Comparison of ENCODE assay signal across 29 cellular contexts in the genomic region with DNA sequence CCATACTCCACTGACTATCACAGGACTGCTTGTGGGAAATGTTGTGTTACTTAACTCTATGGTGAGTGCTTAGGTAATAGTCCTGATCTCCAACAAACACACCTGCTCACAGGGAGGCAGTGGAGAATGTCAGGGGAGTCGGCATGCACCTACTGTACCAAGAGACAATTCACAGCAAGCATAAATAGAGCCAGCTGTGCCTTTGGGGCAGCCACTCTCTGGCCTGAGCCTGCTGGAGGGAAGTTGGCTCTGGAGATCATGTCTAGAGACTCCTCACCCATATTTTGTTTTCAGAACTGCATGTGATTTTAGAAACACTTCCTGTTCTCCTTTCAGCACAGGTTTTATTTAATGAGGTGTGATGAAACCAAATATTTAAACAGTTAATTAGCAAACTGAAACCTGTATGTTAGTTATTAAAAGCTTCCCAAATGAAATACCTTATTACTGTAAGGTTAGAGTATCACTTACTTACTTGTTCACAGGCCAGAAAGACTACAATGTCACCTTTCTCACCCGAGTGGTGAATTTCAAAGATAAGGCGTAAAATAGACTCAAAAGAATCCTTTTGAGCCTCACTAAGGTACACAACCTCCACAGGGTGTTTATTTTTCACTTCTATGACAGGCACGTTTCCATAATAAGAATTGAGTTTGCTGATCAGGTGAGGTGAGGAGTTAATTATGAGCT. TPM values are rescaled to one million over a fixed set of nuclear protein-coding genes. Genes with fewer than 3 reads are reported as not detected.
DNase-seq lines count a peak whose midpoint lies in the region; ATAC-seq, FAIRE-seq and TF ChIP-seq lines count a peak whose summit lies in the region.
"Had no signal": no experiment of that assay in that cellular context is flagged by ENCODE, and none has a peak within 500 bp of the region (broad histone marks: within the 10 kb centered on the region; RNA-seq: fewer than 3 reads in every experiment).

No MANE protein-coding gene starts in this region.

- H3K9ac ChIP-seq in GM12878 (ENCODE audit: control insufficient read depth, insufficient read depth, low read length), result no peak overlapping the region
- H3K9ac ChIP-seq in kidney (ENCODE audit: low read length in 2 of 2), result no peak overlapping the region

- POLR2A ChIA-PET in GM12878 (lab: Charles Lee), result no interaction called here

- peak; percentile 49 for ATAC-seq in GM12878
- ATAC-seq: heart right ventricle, psoas muscle had no signal

- in situ Hi-C loops in GM12878 (cut with MboI), result no loop called here

- H3K4me2 ChIP-seq in GM12878 (ENCODE audit: control insufficient read depth, insufficient read depth), result no peak overlapping the region
- H3K4me2 ChIP-seq: PC-9 had no signal

- H3K27me3 ChIP-seq in GM12878 (replicated peaks in 1 of 2; ENCODE audit: control insufficient read depth in 2 of 2, insufficient read depth in 2 of 2, low read length in 1 of 2), result no peaks in the 10 kb centered on the region
- H3K27me3 ChIP-seq: dorsolateral prefrontal cortex, heart right ventricle, SJCRH30, transverse colon had no signal

- no peak for TF ChIP-seq EP300 in GM12878 (IDR thresholded peaks at IDR 0.05; ENCODE audit: borderline replicate concordance in 1 of 2, control insufficient read depth in 1 of 2, low read depth in 2 of 2, low read length in 2 of 2)

- H3K4me3 ChIP-seq in GM12878, result no peak overlapping the region
- H3K4me3 ChIP-seq in kidney (ENCODE audit: low read length in 2 of 2), result no peak overlapping the region
- H3K4me3 ChIP-seq: dorsolateral prefrontal cortex, heart right ventricle, PC-9, psoas muscle, SJCRH30, skin epidermis, transverse colon had no signal

- SMC1A ChIA-PET in GM12878 (lab: Charles Lee; ENCODE audit: uncharacterized antibody, unreplicated experiment), result no interaction called here

- no peaks in the 10 kb centered on the region for H4K20me1 ChIP-seq in GM12878 (ENCODE audit: control insufficient read depth, insufficient read depth)

- TF ChIP-seq CTCF in GM12878 (IDR thresholded peaks at IDR 0.05 in 2 of 3, conservative IDR thresholded peaks at IDR 0.05 in 1 of 3; ENCODE audit: control insufficient read depth in 2 of 3, extremely low read depth in 1 of 3, insufficient read depth in 1 of 3, low read depth in 3 of 3, low read length in 3 of 3) (no peak), kidney (IDR thresholded peaks at IDR 0.05; ENCODE audit: borderline replicate concordance, extremely low read depth, insufficient read depth) (no peak)

- no peaks in the 10 kb centered on the region for H3K79me2 ChIP-seq in GM12878 (ENCODE audit: control insufficient read depth, insufficient read depth, low read length)

- H2AFZ ChIP-seq in GM12878 (ENCODE audit: control insufficient read depth, low read depth, low read length), result no peak overlapping the region
- H2AFZ ChIP-seq: PC-9 had no signal

- CTCF ChIA-PET in GM12878 (lab: Yijun Ruan, JAX), result interaction anchor here (3.0 kb wide), 1 partner anchor 10 kb away, joined by 12 read pairs; no protein-coding TSS in a partner anchor

- H3K27ac ChIP-seq in GM12878 (ENCODE audit: control insufficient read depth, insufficient read depth) (no peak overlapping the region), kidney (ENCODE audit: low read depth in 2 of 2, low read length in 2 of 2) (no peak overlapping the region)
- H3K27ac ChIP-seq: C4-2B, dorsolateral prefrontal cortex, heart right ventricle, PC-9, psoas muscle, SJCRH30, skin epidermis, transverse colon, WERI-Rb-1 had no signal

- DNase-seq in COLO668 (lab: John Stamatoyannopoulos, UW; ENCODE audit: unreplicated experiment) (peak; percentile 62), GM19239 (ENCODE audit: insufficient read length, low spot score) (no peak), NCI-H345 treated with DMSO at 0.1 percent for 48 hours (lab: John Stamatoyannopoulos, UW; ENCODE audit: unreplicated experiment) (peak; percentile 33), GM12878 (ENCODE audit: low read depth, low spot score) (no peak), kidney (no peak), HPDE6-E6E7 (ENCODE audit: extremely low spot score) (no peak), NCI-H526 treated with DMSO at 0.1 percent for 48 hours (lab: John Stamatoyannopoulos, UW) (no peak)
- no peak for DNase-seq in stimulated activated CD4-positive, alpha-beta T cell treated with anti-CD3 and anti-CD28 coated beads, Interleukin-2, amount 100 ng/mL, for 24 hours
- DNase-seq: activated CD8-positive, alpha-beta memory T cell treated with anti-CD3 and anti-CD28 coated beads, Interleukin-2, amount 50 U/mL, for 48 hours; activated effector memory CD4-positive, alpha-beta T cell treated with anti-CD3 and anti-CD28 coated beads, Interleukin-2, amount 50 U/mL, for 16 hours; caudate nucleus; dorsolateral prefrontal cortex; GF-D8; H9; heart right ventricle; immature natural killer cell; Karpas-422; NCI-H1048; NCI-H82; PC-9; psoas muscle; SJCRH30; stimulated activated CD4-positive, alpha-beta T cell treated with anti-CD3 and anti-CD28 coated beads, Interleukin-2, amount 100 ng/mL, for 48 hours; stimulated activated naive CD4-positive, alpha-beta T cell treated with Interleukin-2 at 50 U/mL for 16 hours; transverse colon; WERI-Rb-1 had no signal

- H3K9me3 ChIP-seq in GM12878 (replicated peaks; ENCODE audit: control insufficient read depth, insufficient read depth, low read length) (no peaks in the 10 kb centered on the region), kidney (ENCODE audit: control insufficient read depth in 1 of 2, low read length in 2 of 2) (no peaks in the 10 kb centered on the region)
- H3K9me3 ChIP-seq: heart right ventricle, psoas muscle, SJCRH30, transverse colon had no signal

- peak; percentile 39 for FAIRE-seq in GM19239 (lab: Jason Lieb, UNC)
- no peak for FAIRE-seq in GM12878 (lab: Jason Lieb, UNC)
- FAIRE-seq in kidney (lab: Jason Lieb, UNC), result no peak
- FAIRE-seq: HTR-8/SVneo had no signal

- H3K36me3 ChIP-seq in GM12878 (ENCODE audit: control insufficient read depth in 2 of 2, insufficient read depth in 2 of 2, low read length in 1 of 2) (peaks cover 0 to 6% of the 10 kb centered on the region in 2 experiments; a peak in 1 of 4 replicates), kidney (ENCODE audit: control insufficient read depth in 1 of 2, insufficient read depth in 2 of 2, low read length in 2 of 2) (peaks cover 3 to 18% of the 10 kb centered on the region in 2 donors)

- no TSS peak for BruUV-seq in GM12878 (replicated peaks; lab: Mats Ljungman, UMichigan)

- H3K4me1 ChIP-seq in GM12878 (ENCODE audit: control insufficient read depth, insufficient read depth, low read length), result no peaks in the 10 kb centered on the region
- H3K4me1 ChIP-seq in kidney (ENCODE audit: control insufficient read depth in 1 of 2, insufficient read depth in 1 of 2, low read depth in 1 of 2, low read length in 2 of 2), result no peaks in the 10 kb centered on the region
- H3K4me1 ChIP-seq: heart right ventricle, psoas muscle, SJCRH30, transverse colon had no signal

- RAD21 ChIA-PET in GM12878 (lab: Charles Lee; ENCODE audit: unreplicated experiment), result no interaction called here

- WGBS in GM12878 (ENCODE audit: insufficient coverage, insufficient replicate concordance, low lambda C conversion rate, missing lambda C conversion rate), result 83% methylated on average over 4 of the region's 4 CpGs

- no peak for TF ChIP-seq RAD21 in GM12878 (IDR thresholded peaks at IDR 0.05; ENCODE audit: insufficient read depth, low read depth, low read length)

- intact Hi-C loops in GM12878 (cut with micrococcal nuclease; ENCODE audit: unreplicated experiment), result no loop called here
- intact Hi-C loops in kidney (cut with DNase I), result no loop called here

- TF ChIP-seq POLR2A in GM12878 (IDR thresholded peaks at IDR 0.05; ENCODE audit: low read depth, low read length), result no peak

RNA-seq across cellular contexts. Expression of a gene that starts 21.8 kb away (rescaled TPM):
- total RNA-seq in GM12878 (2013; cell fraction: nucleolus; rRNA removed), result 28.5 TPM in 2 replicates
- 16.7 TPM in 2 replicates for total RNA-seq in GM12878 (2014; rRNA removed)
- total RNA-seq in GM12878 (2014; rRNA removed; fragmentation: Illumina TruSeq; extraction: Trizol), result 17.0 and 17.2 TPM in 2 replicates
- total RNA-seq in GM12878 (2021), result 19.8 and 21.4 TPM in 2 replicates
- 10.8 TPM for polyA plus RNA-seq in GM12878 (2011; ENCODE audit: low read depth)
- polyA plus RNA-seq in GM12878 (2011; rRNA removed), result 10.4 and 13.3 TPM in 2 replicates
- polyA plus RNA-seq in GM12878 (2011; cell fraction: cytosol; rRNA removed), result 5.3 and 5.9 TPM in 2 replicates
- polyA plus RNA-seq in GM12878 (2011; cell fraction: nucleus; rRNA removed), result 6.8 and 8.2 TPM in 2 replicates
- polyA plus RNA-seq in GM12878 (2012), result 9.6 and 14.9 TPM in 2 replicates
- 15.1 and 18.9 TPM in 2 replicates for polyA plus RNA-seq in GM12878 (2014; fragmentation: Illumina TruSeq; extraction: Trizol)
- polyA plus RNA-seq in GM12878 (2014; fragmentation: Nextera tagmentation; extraction: Ambion mirVana), result 1 to 10 TPM; 5.4 to 7.7 TPM
- 10.7 and 15.3 TPM in 2 replicates for polyA plus RNA-seq in GM12878 (2014; rRNA removed)
- 10 to 100 TPM; 17.5 to 21.0 TPM for polyA plus RNA-seq in GM12878 (2016; fragmentation: Nextera tagmentation; extraction: Ambion mirVana)
- polyA minus RNA-seq in GM12878 (2011; rRNA and poly(A)+ RNA removed), result 11.6 and 14.6 TPM in 2 replicates
- polyA minus RNA-seq in GM12878 (2011; cell fraction: cytosol; rRNA and poly(A)+ RNA removed), result 4.9 and 6.1 TPM in 2 replicates
- polyA minus RNA-seq in GM12878 (2011; cell fraction: nucleus; rRNA and poly(A)+ RNA removed), result 4.2 and 4.6 TPM in 2 replicates
- total RNA-seq in kidney, result 33.2 TPM
- 20.0 TPM for polyA plus RNA-seq in kidney (ENCODE audit: insufficient read depth, low read depth, low replicate concordance)

RNA-seq across cellular contexts. Expression of a gene that starts 35.9 kb away (rescaled TPM):
- total RNA-seq in GM12878 (2013; cell fraction: nucleolus; rRNA removed), result 50.1 and 57.0 TPM in 2 replicates
- 61.2 and 64.0 TPM in 2 replicates for total RNA-seq in GM12878 (2014; rRNA removed)
- total RNA-seq in GM12878 (2014; rRNA removed; fragmentation: Illumina TruSeq; extraction: Trizol), result 116 and 119 TPM in 2 replicates
- 80.1 and 80.9 TPM in 2 replicates for total RNA-seq in GM12878 (2021)
- 47.9 TPM for polyA plus RNA-seq in GM12878 (2011; ENCODE audit: low read depth)
- polyA plus RNA-seq in GM12878 (2011; rRNA removed), result 88.7 and 136 TPM in 2 replicates
- polyA plus RNA-seq in GM12878 (2011; cell fraction: cytosol; rRNA removed), result 25.4 and 25.9 TPM in 2 replicates
- 26.4 and 33.2 TPM in 2 replicates for polyA plus RNA-seq in GM12878 (2011; cell fraction: nucleus; rRNA removed)
- polyA plus RNA-seq in GM12878 (2012), result 55.5 and 58.8 TPM in 2 replicates
- polyA plus RNA-seq in GM12878 (2014; fragmentation: Illumina TruSeq; extraction: Trizol), result 136 and 153 TPM in 2 replicates
- polyA plus RNA-seq in GM12878 (2014; fragmentation: Nextera tagmentation; extraction: Ambion mirVana), result 100 to 1,000 TPM; 150 to 158 TPM
- 78.8 and 92.8 TPM in 2 replicates for polyA plus RNA-seq in GM12878 (2014; rRNA removed)
- 100 to 1,000 TPM; 218 to 225 TPM for polyA plus RNA-seq in GM12878 (2016; fragmentation: Nextera tagmentation; extraction: Ambion mirVana)
- 16.9 and 27.6 TPM in 2 replicates for polyA minus RNA-seq in GM12878 (2011; rRNA and poly(A)+ RNA removed)
- polyA minus RNA-seq in GM12878 (2011; cell fraction: cytosol; rRNA and poly(A)+ RNA removed), result 14.7 and 15.8 TPM in 2 replicates
- 20.6 and 30.9 TPM in 2 replicates for polyA minus RNA-seq in GM12878 (2011; cell fraction: nucleus; rRNA and poly(A)+ RNA removed)
- 46.2 TPM for total RNA-seq in kidney
- polyA plus RNA-seq in kidney (ENCODE audit: insufficient read depth, low read depth, low replicate concordance), result 71.3 TPM

RNA-seq across cellular contexts. Expression of a gene that starts 36.2 kb away (rescaled TPM):
- total RNA-seq in GM12878 (2013; cell fraction: nucleolus; rRNA removed), result 48.4 and 50.0 TPM in 2 replicates
- total RNA-seq in GM12878 (2014; rRNA removed), result 74.3 and 77.7 TPM in 2 replicates
- total RNA-seq in GM12878 (2014; rRNA removed; fragmentation: Illumina TruSeq; extraction: Trizol), result 60.6 and 62.0 TPM in 2 replicates
- 62.5 and 67.0 TPM in 2 replicates for total RNA-seq in GM12878 (2021)
- polyA plus RNA-seq in GM12878 (2011; ENCODE audit: low read depth), result 26.3 TPM
- polyA plus RNA-seq in GM12878 (2011; rRNA removed), result 29.5 and 44.6 TPM in 2 replicates
- 26.8 and 33.4 TPM in 2 replicates for polyA plus RNA-seq in GM12878 (2011; cell fraction: cytosol; rRNA removed)
- 45.4 and 49.3 TPM in 2 replicates for polyA plus RNA-seq in GM12878 (2011; cell fraction: nucleus; rRNA removed)
- 35.2 and 35.7 TPM in 2 replicates for polyA plus RNA-seq in GM12878 (2012)
- polyA plus RNA-seq in GM12878 (2014; fragmentation: Illumina TruSeq; extraction: Trizol), result 61.3 and 62.0 TPM in 2 replicates
- polyA plus RNA-seq in GM12878 (2014; fragmentation: Nextera tagmentation; extraction: Ambion mirVana), result 10 to 100 TPM in 1 of 2 experiments, 1 to 10 TPM in 1; 4.3 to 13.6 TPM
- 67.9 and 71.2 TPM in 2 replicates for polyA plus RNA-seq in GM12878 (2014; rRNA removed)
- 100 to 1,000 TPM; 103 to 112 TPM for polyA plus RNA-seq in GM12878 (2016; fragmentation: Nextera tagmentation; extraction: Ambion mirVana)
- 21.1 and 27.4 TPM in 2 replicates for polyA minus RNA-seq in GM12878 (2011; rRNA and poly(A)+ RNA removed)
- 7.9 and 13.2 TPM in 2 replicates for polyA minus RNA-seq in GM12878 (2011; cell fraction: cytosol; rRNA and poly(A)+ RNA removed)
- polyA minus RNA-seq in GM12878 (2011; cell fraction: nucleus; rRNA and poly(A)+ RNA removed), result 17.7 and 32.7 TPM in 2 replicates
- total RNA-seq in kidney, result 42.1 TPM
- polyA plus RNA-seq in kidney (ENCODE audit: insufficient read depth, low read depth, low replicate concordance), result 81.7 TPM

RNA-seq across cellular contexts. Expression of a gene that starts 37.1 kb away (rescaled TPM):
- total RNA-seq in GM12878 (2013; cell fraction: nucleolus; rRNA removed), result 1.7 and 1.9 TPM in 2 replicates
- 0.11 TPM in 1 of 2 replicates, not detected in the other for total RNA-seq in GM12878 (2014; rRNA removed)
- not detected in 2 replicates for total RNA-seq in GM12878 (2014; rRNA removed; fragmentation: Illumina TruSeq; extraction: Trizol)
- total RNA-seq in GM12878 (2021), result not detected in 2 replicates
- not detected for polyA plus RNA-seq in GM12878 (2011; ENCODE audit: low read depth)
- 0.12 and 0.36 TPM in 2 replicates for polyA plus RNA-seq in GM12878 (2011; rRNA removed)
- 0.10 TPM in 1 of 2 replicates, not detected in the other for polyA plus RNA-seq in GM12878 (2011; cell fraction: cytosol; rRNA removed)
- polyA plus RNA-seq in GM12878 (2011; cell fraction: nucleus; rRNA removed), result 0.64 and 0.88 TPM in 2 replicates
- polyA plus RNA-seq in GM12878 (2012), result not detected in 2 replicates
- polyA plus RNA-seq in GM12878 (2014; fragmentation: Illumina TruSeq; extraction: Trizol), result 0.15 TPM in 1 of 2 replicates, not detected in the other
- polyA plus RNA-seq in GM12878 (2014; fragmentation: Nextera tagmentation; extraction: Ambion mirVana), result under 1 TPM in 1 of 2 experiments, not detected in 1; 0.07 TPM
- polyA plus RNA-seq in GM12878 (2014; rRNA removed), result not detected in 2 replicates
- under 1 TPM in 1 of 2 experiments, not detected in 1; 0.16 TPM for polyA plus RNA-seq in GM12878 (2016; fragmentation: Nextera tagmentation; extraction: Ambion mirVana)
- not detected in 2 replicates for polyA minus RNA-seq in GM12878 (2011; rRNA and poly(A)+ RNA removed)
- polyA minus RNA-seq in GM12878 (2011; cell fraction: cytosol; rRNA and poly(A)+ RNA removed), result not detected in 2 replicates
- not detected in 2 replicates for polyA minus RNA-seq in GM12878 (2011; cell fraction: nucleus; rRNA and poly(A)+ RNA removed)
- total RNA-seq in kidney, result 13.4 TPM
- 8.6 TPM for polyA plus RNA-seq in kidney (ENCODE audit: insufficient read depth, low read depth, low replicate concordance)
- polyA plus RNA-seq: immature natural killer cell had no signal

Comparison
In these comparisons a context has a peak if more than half of its experiments do, and no peak if none do; other contexts are left out.
1. DNase-seq: peak in COLO668 (single experiment) and NCI-H345 treated with DMSO at 0.1 percent for 48 hours (single experiment); none in GM19239 (single experiment), GM12878 (single experiment), kidney (single experiment), HPDE6-E6E7 (single experiment), NCI-H526 treated with DMSO at 0.1 percent for 48 hours (single experiment) and stimulated activated CD4-positive, alpha-beta T cell treated with anti-CD3 and anti-CD28 coated beads, Interleukin-2, amount 100 ng/mL, for 24 hours (0 of 2).